ENCODE assay signal across 6 cellular contexts in genomic region chr3:30321065-30321464, GRCh38.
"Had no signal": no experiment of that assay in that cellular context is flagged by ENCODE, and none has a peak within 500 bp of the region (broad histone marks: within the 10 kb centered on the region; RNA-seq: fewer than 3 reads in every experiment).

No MANE protein-coding gene starts in this region.

- DNase-seq: H9, HCEC 1CT had no signal

- H3K4me2 ChIP-seq: GM23338 had no signal

- H3K4me3 Mint-ChIP-seq: GM23338, H9, IgD-negative memory B cell had no signal

- H3K4me1 Mint-ChIP-seq: H9 had no signal

- H3K27ac ChIP-seq: HL-60 had no signal

- H3K27ac Mint-ChIP-seq: GM23338, H9, IgD-negative memory B cell had no signal

- ATAC-seq: GM23338, HepG2 had no signal

- H3K4me3 ChIP-seq: GM23338 had no signal

- H3K27me3 Mint-ChIP-seq: IgD-negative memory B cell had no signal
